7 cellular contexts compared by ENCODE assay signal in the genomic region with DNA sequence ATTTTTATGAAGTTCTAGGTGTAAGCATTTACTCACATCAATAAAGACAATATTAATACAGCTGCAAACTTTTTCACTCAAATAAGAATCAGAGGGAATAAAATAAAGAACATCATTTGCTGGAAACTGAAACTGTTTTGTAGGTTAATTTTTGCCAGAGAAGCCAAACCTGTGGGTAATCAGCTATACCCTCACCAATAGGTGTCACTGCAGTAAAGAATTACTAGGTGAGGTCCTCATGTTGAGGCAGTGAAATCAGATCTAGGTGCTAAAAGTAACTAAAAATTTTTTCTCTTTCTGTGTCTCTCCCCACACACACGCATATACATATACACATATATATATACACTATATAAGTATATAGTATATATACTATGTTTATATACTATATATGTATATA.
DNase-seq lines count a peak whose midpoint lies in the region; ATAC-seq and TF ChIP-seq lines count a peak whose summit lies in the region.

No MANE protein-coding gene starts in this region.

- no peaks in the 10 kb centered on the region for H3K9me3 ChIP-seq in HEK293 (ENCODE audit: control insufficient read depth, insufficient read depth, low read depth, low read length)

- H3K27ac ChIP-seq in HEK293 (ENCODE audit: extremely low read depth, low read depth, low read length), result no peak overlapping the region

- H3K4me1 ChIP-seq in HEK293 (ENCODE audit: control insufficient read depth, insufficient read depth, low read length), result no peaks in the 10 kb centered on the region

- DNase-seq in NCI-H460 (ENCODE audit: extremely low read depth, low read depth), result peak; percentile 19
- DNase-seq in iPS DF 19.7 (ENCODE audit: low read depth, low spot score), result peak; percentile 5
- no peak for DNase-seq in MV-4-11 (lab: John Stamatoyannopoulos, UW)
- DNase-seq in omental fat pad (ENCODE audit: low spot score), result no peak
- no peak for DNase-seq in stimulated activated naive CD8-positive, alpha-beta T cell treated with anti-CD3 and anti-CD28 coated beads, Interleukin-15, Interleukin-2, amounts not matched to agents 100 U/mL and 50 U/mL, for 24 hours

- CTCF ChIA-PET in HEK293 (lab: Yijun Ruan, JAX), result interaction anchor here (0.7 kb wide), 1 partner anchor 660 kb away, joined by 3 read pairs; no protein-coding TSS in a partner anchor

- peak; percentile 75 for ATAC-seq in GM18499 (IDR thresholded peaks at IDR 0.05; ENCODE audit: insufficient read depth, unreplicated experiment)
- no peak for ATAC-seq in omental fat pad (ENCODE audit: low FRiP score)
- ATAC-seq in stimulated activated naive CD8-positive, alpha-beta T cell treated with anti-CD3 and anti-CD28 coated beads, Interleukin-15, Interleukin-2, amounts not matched to agents 100 U/mL and 50 U/mL, for 24 hours, result no peak

- no peaks in the 10 kb centered on the region for H3K36me3 ChIP-seq in HEK293 (ENCODE audit: control insufficient read depth in 2 of 2, insufficient read depth in 1 of 2, low read length in 2 of 2)

- TF ChIP-seq CTCF in HEK293 (tag by site-specific recombination; IDR thresholded peaks at IDR 0.05) (no peak), omental fat pad (IDR thresholded peaks at IDR 0.05) (no peak)

- no peak overlapping the region for H3K4me3 ChIP-seq in HEK293 (ENCODE audit: low read depth, low read length)

- POLR2A ChIA-PET in HEK293 (lab: Yijun Ruan, JAX), result no interaction called here

TF ChIP-seq in HEK293, 187 proteins besides CTCF, POLR2A, EP300 and RAD21:
- TF ChIP-seq ZNF654 (tag by site-specific recombination; IDR thresholded peaks at IDR 0.05; ENCODE audit: low read depth) (0 out of 2 replicates have a peak, but pooled peaks have one; percentile 17), MEIS1 (CRISPR knock-in tag; IDR thresholded peaks at IDR 0.05; ENCODE audit: borderline replicate concordance) (no peak)

Comparison
In these comparisons a context has a peak if more than half of its experiments do, and no peak if none do; other contexts are left out.
1. DNase-seq: peak in NCI-H460 (single experiment) and iPS DF 19.7 (single experiment); none in MV-4-11 (single experiment), omental fat pad (single experiment) and stimulated activated naive CD8-positive, alpha-beta T cell treated with anti-CD3 and anti-CD28 coated beads, Interleukin-15, Interleukin-2, amounts not matched to agents 100 U/mL and 50 U/mL, for 24 hours (single experiment).